1 cellular context compared by ENCODE assay signal in genomic region chr15:82272154-82272553, GRCh38.
TF ChIP-seq lines count a peak whose summit lies in the region.

No MANE protein-coding gene starts in this region.

TF ChIP-seq in K562, 482 proteins besides CTCF, POLR2A, EP300 and RAD21:
- TF ChIP-seq ZC3H8 (IDR thresholded peaks at IDR 0.05) (no peak), RB1 (IDR thresholded peaks at IDR 0.05; ENCODE audit: low read depth) (no peak), POU5F1 (IDR thresholded peaks at IDR 0.05; ENCODE audit: borderline replicate concordance, low read depth, low read length, partially characterized antibody) (no peak), KDM4B (IDR thresholded peaks at IDR 0.05; ENCODE audit: borderline replicate concordance in 2 of 2, low read depth in 1 of 2) (no peak), CBFA2T2 (conservative IDR thresholded peaks at IDR 0.05) (peak; percentile 37; the same call in 1 of the 2 replicates), SIX5 (IDR thresholded peaks at IDR 0.05; ENCODE audit: borderline replicate concordance in 1 of 2, insufficient read depth in 1 of 2, low read depth in 1 of 2, low read length in 2 of 2) (no peak), SMAD1 (IDR thresholded peaks at IDR 0.05; ENCODE audit: low read depth, low read length, partially characterized antibody) (no peak), POLR2H (tag; IDR thresholded peaks at IDR 0.05; ENCODE audit: low read depth) (no peak), DMBX1 (CRISPR knock-in tag; IDR thresholded peaks at IDR 0.05; ENCODE audit: borderline replicate concordance) (no peak), TEAD4 (IDR thresholded peaks at IDR 0.05; ENCODE audit: low read length) (peak; percentile 32; the same call in 1 of the 2 replicates), TEAD4 (CRISPR knock-in tag; IDR thresholded peaks at IDR 0.05; ENCODE audit: borderline replicate concordance) (no peak), KHSRP (IDR thresholded peaks at IDR 0.05) (no peak), TAL1 (IDR thresholded peaks at IDR 0.05) (peak; percentile 17; the same call in 1 of the 2 replicates), TFAM (CRISPR knock-in tag; conservative IDR thresholded peaks at IDR 0.05) (no peak), NEUROD1 (IDR thresholded peaks at IDR 0.05; ENCODE audit: borderline replicate concordance, low read depth, low read length, partially characterized antibody) (no peak), PCBP1 (IDR thresholded peaks at IDR 0.05; ENCODE audit: low read depth, low read length, poor library complexity, severe bottlenecking) (no peak), MITF (IDR thresholded peaks at IDR 0.05) (no peak), IRF9 (tag; IDR thresholded peaks at IDR 0.05) (no peak), ZFX (CRISPR knock-in tag; IDR thresholded peaks at IDR 0.05) (no peak), PKNOX1 (IDR thresholded peaks at IDR 0.05) (peak; percentile 18; the same call in 1 of the 2 replicates), ZBTB7A (IDR thresholded peaks at IDR 0.05; ENCODE audit: borderline replicate concordance, control insufficient read depth, low read depth, low read length) (no peak), HMG20A (CRISPR knock-in tag; conservative IDR thresholded peaks at IDR 0.05) (no peak), KDM2B (CRISPR knock-in tag; IDR thresholded peaks at IDR 0.05) (no peak), SMARCA4 (IDR thresholded peaks at IDR 0.05) (no peak), PHF21A (IDR thresholded peaks at IDR 0.05; ENCODE audit: borderline replicate concordance, low read depth) (no peak), CHD4 (IDR thresholded peaks at IDR 0.05; ENCODE audit: insufficient read depth, insufficient replicate concordance, low read depth, low read length, poor library complexity, severe bottlenecking) (no peak), ARID1B (IDR thresholded peaks at IDR 0.05) (0 out of 2 replicates have a peak, but pooled peaks have one; percentile 24), RHOXF2B (CRISPR knock-in tag; conservative IDR thresholded peaks at IDR 0.05) (no peak), CBFA2T3 (IDR thresholded peaks at IDR 0.05) (peak; percentile 53), ZNF280B (CRISPR knock-in tag; IDR thresholded peaks at IDR 0.05) (no peak), ZNF184 (CRISPR knock-in tag; IDR thresholded peaks at IDR 0.05) (no peak), EGR1 (conservative IDR thresholded peaks at IDR 0.05) (no peak)
